8 cellular contexts compared by ENCODE assay signal in genomic region chr9:70043689-70044449, GRCh38. TPM values are rescaled to one million over a fixed set of nuclear protein-coding genes. Genes with fewer than 3 reads are reported as not detected.
DNase-seq lines count a peak whose midpoint lies in the region; ATAC-seq and TF ChIP-seq lines count a peak whose summit lies in the region.

MAMDC2 (plus strand) TSS chr9:70043848; CDS start chr9:70044198, 350 bp downstream.

- H3K9me2 ChIP-seq in hepatocyte (replicated peaks; ENCODE audit: insufficient read depth), result no peaks in the 10 kb centered on the region

- H4K20me1 ChIP-seq in hepatocyte (ENCODE audit: insufficient read depth, poor library complexity, severe bottlenecking), result no peaks in the 10 kb centered on the region

- H3K36me3 ChIP-seq in H7 (replicated peaks; ENCODE audit: control insufficient read depth, insufficient read depth, low read length) (no peaks in the 10 kb centered on the region), ascending aorta (no peaks in the 10 kb centered on the region), hepatocyte (replicated peaks; ENCODE audit: insufficient read depth, low read depth) (no peaks in the 10 kb centered on the region), rectal smooth muscle tissue (ENCODE audit: control insufficient read depth, insufficient read depth, low read length) (no peaks in the 10 kb centered on the region)

- no peaks in the 10 kb centered on the region for H3K79me2 ChIP-seq in hepatocyte

- H3K9me3 ChIP-seq in ascending aorta, result no peaks in the 10 kb centered on the region
- H3K9me3 ChIP-seq in hepatocyte (ENCODE audit: low read depth), result no peaks in the 10 kb centered on the region

- intact Hi-C loops in ascending aorta (cut with DNase I), result loop anchor here (5.0 kb wide), 2 partner anchors 68 to 72 kb away; no protein-coding TSS in a partner anchor

- peak within 1 kb of the TSS; percentile 58 for H3K4me3 ChIP-seq in H7 (ENCODE audit: insufficient read depth, low read depth, low read length)
- peak within 1 kb of the TSS; percentile 62 to 85 for H3K4me3 ChIP-seq in ascending aorta
- H3K4me3 ChIP-seq in hepatocyte, result no peak within 1 kb of the TSS
- peak within 1 kb of the TSS; percentile 79 for H3K4me3 ChIP-seq in rectal smooth muscle tissue (ENCODE audit: low read length)

- H3K27me3 ChIP-seq in H7 (ENCODE audit: control insufficient read depth, insufficient read depth, low read length) (peaks cover 11% of the 10 kb centered on the region; the same call in 1 of the 2 replicates), ascending aorta (no peaks in the 10 kb centered on the region), hepatocyte (peaks cover 27% of the 10 kb centered on the region), rectal smooth muscle tissue (ENCODE audit: control insufficient read depth, insufficient read depth, low read length) (no peaks in the 10 kb centered on the region)

- no peak for ATAC-seq in GM18861 (IDR thresholded peaks at IDR 0.05; ENCODE audit: unreplicated experiment)

- DNase-seq in H7 (peak; percentile 82), ascending aorta (ENCODE audit: low spot score in 2 of 2) (peak in 1 of 2 donors; percentile 71), hepatocyte (ENCODE audit: low spot score) (peak; percentile 58), DMS 273 treated with DMSO at 0.1 percent for 48 hours (lab: John Stamatoyannopoulos, UW) (no peak), SIG-M5 treated with dmso at 0.1 percent for 504 hours (lab: John Stamatoyannopoulos, UW; ENCODE audit: unreplicated experiment) (no peak)
- DNase-seq in central memory CD4-positive, alpha-beta T cell, result no peak

- H3K27ac ChIP-seq in ascending aorta (peak within 1 kb of the TSS; percentile 56 to 61), hepatocyte (no peak within 1 kb of the TSS), rectal smooth muscle tissue (ENCODE audit: low read depth, low read length) (peak within 1 kb of the TSS; percentile 88)

- no peak for TF ChIP-seq CTCF in ascending aorta (IDR thresholded peaks at IDR 0.05)
- no peak for TF ChIP-seq CTCF in hepatocyte (IDR thresholded peaks at IDR 0.05; ENCODE audit: poor library complexity)

- peak within 1 kb of the TSS; percentile 87 for H3K4me2 ChIP-seq in hepatocyte

- WGBS in hepatocyte (ENCODE audit: low lambda C conversion rate, missing lambda C conversion rate), result 3% methylated on average over 33 of the region's 52 CpGs

- H2AFZ ChIP-seq in hepatocyte, result peak within 1 kb of the TSS; percentile 42

- peaks cover 7 to 21% of the 10 kb centered on the region in 2 donors for H3K4me1 ChIP-seq in ascending aorta
- no peaks in the 10 kb centered on the region for H3K4me1 ChIP-seq in hepatocyte (ENCODE audit: insufficient read depth)
- H3K4me1 ChIP-seq in rectal smooth muscle tissue (ENCODE audit: control insufficient read depth, insufficient read depth, low read length), result peaks cover 40% of the 10 kb centered on the region

- peak within 1 kb of the TSS; percentile 57 for H3K9ac ChIP-seq in rectal smooth muscle tissue (ENCODE audit: low read length)

RNA-seq across cellular contexts. Expression of gene MAMDC2, which starts in this region (rescaled TPM):
- 2.0 and 5.4 TPM in 2 replicates for total RNA-seq in H7 (2014; rRNA removed; shearing (Covaris generic))
- total RNA-seq in ascending aorta (3.4 TPM), hepatocyte (1.7 and 1.9 TPM in 2 replicates)
- 0.65 and 1.1 TPM in 2 replicates for polyA plus RNA-seq in hepatocyte

Comparison
In these comparisons a context has a peak if more than half of its experiments do, and no peak if none do; other contexts are left out.
1. DNase-seq: peak in H7 (single experiment) and hepatocyte (single experiment); none in DMS 273 treated with DMSO at 0.1 percent for 48 hours (single experiment), SIG-M5 treated with dmso at 0.1 percent for 504 hours (single experiment) and central memory CD4-positive, alpha-beta T cell (single experiment).